In genomic region chr12:58588771-58589170, GRCh38 we compare ENCODE assay signal across 27 cellular contexts.
DNase-seq lines count a peak whose midpoint lies in the region; ATAC-seq and TF ChIP-seq lines count a peak whose summit lies in the region.
"Had no signal": no experiment of that assay in that cellular context is flagged by ENCODE, and none has a peak within 500 bp of the region (broad histone marks: within the 10 kb centered on the region; RNA-seq: fewer than 3 reads in every experiment).

No MANE protein-coding gene starts in this region.

- no peaks in the 10 kb centered on the region for H3K9me2 ChIP-seq in PC-9 (ENCODE audit: insufficient read depth)

- H3K9me3 ChIP-seq in PC-9 (ENCODE audit: insufficient read depth, low read depth), result no peaks in the 10 kb centered on the region
- H3K9me3 ChIP-seq: gastroesophageal sphincter, right lobe of liver, testis, uterus had no signal

- H3K4me1 ChIP-seq in PC-9 (replicated peaks; ENCODE audit: insufficient read depth), result no peaks in the 10 kb centered on the region
- H3K4me1 ChIP-seq: right lobe of liver, uterus had no signal

- H4K20me1 ChIP-seq in PC-9 (ENCODE audit: insufficient read depth), result no peaks in the 10 kb centered on the region

- H3F3A ChIP-seq in PC-9 (ENCODE audit: insufficient read depth, low read depth), result no peaks in the 10 kb centered on the region

- TF ChIP-seq CTCF in RWPE1 (conservative IDR thresholded peaks at IDR 0.05; ENCODE audit: low read depth) (no peak), PC-9 (conservative IDR thresholded peaks at IDR 0.05) (no peak)

- POLR2A ChIA-PET in RWPE1 (lab: Yijun Ruan, JAX; ENCODE audit: low non-redundant PET) (no interaction called here), PC-9 (lab: Charles Lee; ENCODE audit: unreplicated experiment) (no interaction called here)

- H3K27ac ChIP-seq in RWPE1, result no peak overlapping the region
- no peak overlapping the region for H3K27ac ChIP-seq in PC-9
- H3K27ac ChIP-seq: gastroesophageal sphincter, KMS-11, right lobe of liver, SK-N-MC, testis, uterus, WERI-Rb-1 had no signal

- no peaks in the 10 kb centered on the region for H3K79me2 ChIP-seq in PC-9 (ENCODE audit: low read depth)

- DNase-seq in GM03348 (ENCODE audit: low spot score) (peak; percentile 37), RWPE1 (ENCODE audit: low spot score) (peak; percentile 23), fibroblast of gingiva (ENCODE audit: low read depth) (peak; percentile 45), skeletal muscle cell (ENCODE audit: low read depth) (peak; percentile 54), A172 (ENCODE audit: low spot score) (no peak), PC-9 (no peak)
- DNase-seq: activated CD4-positive, alpha-beta T cell treated with anti-CD3 and anti-CD28 coated beads, Interleukin-2, amount 10 ng/mL, durations not matched to agents 7 days and 5 days; activated naive CD4-positive, alpha-beta T cell treated with anti-CD3 and anti-CD28 coated beads, Interleukin-2, amount 50 U/mL, for 16 hours; anterior cingulate cortex; CD4-positive, alpha-beta T cell; central memory CD4-positive, alpha-beta T cell; dermis blood vessel endothelial cell; hypothalamus; left ventricle myocardium superior; NCI-H2171; NCI-H524; nephron progenitor cell; right lobe of liver; stimulated activated naive CD4-positive, alpha-beta T cell treated with Interleukin-2 at 50 U/mL for 16 hours; T-helper 2 cell; testis; uterus; WERI-Rb-1 had no signal

- intact Hi-C loops in PC-9 (cut with micrococcal nuclease; ENCODE audit: unreplicated experiment), result no loop called here

- no TSS peak for BruUV-seq in PC-9 (replicated peaks; lab: Mats Ljungman, UMichigan)

- H3K4me3 ChIP-seq in skeletal muscle cell (ENCODE audit: low read depth, low read length), result no peak overlapping the region
- no peak overlapping the region for H3K4me3 ChIP-seq in PC-9
- H3K4me3 ChIP-seq: gastroesophageal sphincter, right lobe of liver, SK-N-MC, testis, uterus had no signal

- no peaks in the 10 kb centered on the region for H3K36me3 ChIP-seq in PC-9 (ENCODE audit: low read depth)
- H3K36me3 ChIP-seq: gastroesophageal sphincter, right lobe of liver, uterus, WERI-Rb-1 had no signal

- H3K4me2 ChIP-seq in PC-9, result no peak overlapping the region
- H3K4me2 ChIP-seq: KMS-11 had no signal

- H2AFZ ChIP-seq in PC-9, result no peak overlapping the region

- no peak for ATAC-seq in HG03045 (IDR thresholded peaks at IDR 0.05; ENCODE audit: unreplicated experiment)
- ATAC-seq: gastroesophageal sphincter, left ventricle myocardium superior, right lobe of liver had no signal

- H3K27me3 ChIP-seq in PC-9 (ENCODE audit: insufficient read depth, low read depth), result no peaks in the 10 kb centered on the region
- H3K27me3 ChIP-seq: gastroesophageal sphincter, right lobe of liver, testis, uterus had no signal

- CTCF ChIA-PET in RWPE1 (lab: Yijun Ruan, JAX) (no interaction called here), PC-9 (lab: Charles Lee) (interaction anchor here (0.5 kb wide), 1 partner anchor 80 kb away, joined by 7 read pairs; no protein-coding TSS in a partner anchor)

Comparison
In these comparisons a context has a peak if more than half of its experiments do, and no peak if none do; other contexts are left out.
1. DNase-seq: peak in GM03348 (single experiment), RWPE1 (single experiment), fibroblast of gingiva (single experiment) and skeletal muscle cell (single experiment); none in A172 (single experiment) and PC-9 (0 of 2).